ENCODE assay signal across 8 cellular contexts in genomic region chr12:105665366-105665765, GRCh38.
"Had no signal": no experiment of that assay in that cellular context is flagged by ENCODE, and none has a peak within 500 bp of the region (broad histone marks: within the 10 kb centered on the region; RNA-seq: fewer than 3 reads in every experiment).

No MANE protein-coding gene starts in this region.

- H2AFZ ChIP-seq: GM23248, GM23338 had no signal

- H3K27ac Mint-ChIP-seq: GM23338, H9, HFFc6 had no signal

- H3K9me3 ChIP-seq: HAP-1 had no signal

- H3K4me1 ChIP-seq: HAP-1 had no signal

- H3K27ac ChIP-seq: GM23248 had no signal

- DNase-seq: GM23248, GOT3, H7, H9, HCEC 1CT, HFFc6 had no signal

- H3K36me3 ChIP-seq: HAP-1 had no signal

- H3K9ac ChIP-seq: GM23248 had no signal

- H3K4me2 ChIP-seq: GM23338 had no signal

- H3K4me3 Mint-ChIP-seq: GM23338, H9, HFFc6 had no signal

- H3K9me3 Mint-ChIP-seq: GM23338, H9, HFFc6 had no signal

- H3K4me1 Mint-ChIP-seq: GM23338, H9 had no signal

- H3K4me3 ChIP-seq: GM23248, GM23338, HAP-1 had no signal
